Comparison of ENCODE assay signal across 15 cellular contexts in the genomic region with DNA sequence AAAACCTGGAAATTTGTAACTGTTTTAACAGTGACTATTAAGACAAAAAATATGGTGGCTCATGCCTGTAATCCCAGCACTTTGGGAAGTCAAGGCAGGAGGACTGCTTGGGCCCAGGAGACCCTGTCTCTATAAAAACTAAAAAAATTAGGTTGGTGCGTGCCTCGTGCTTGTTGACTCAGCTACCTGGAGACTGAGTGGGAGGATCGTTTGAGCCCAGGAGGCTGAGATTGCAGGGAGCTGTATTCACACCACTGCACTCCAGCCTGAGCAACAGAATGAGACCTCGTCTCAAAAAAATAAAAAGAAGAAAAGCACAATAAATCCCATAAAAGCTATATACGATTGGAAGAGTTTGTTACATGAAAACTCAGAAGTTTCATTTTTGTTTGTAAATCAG.
"Had no signal": no experiment of that assay in that cellular context is flagged by ENCODE, and none has a peak within 500 bp of the region (broad histone marks: within the 10 kb centered on the region; RNA-seq: fewer than 3 reads in every experiment).

No MANE protein-coding gene starts in this region.

- H3K4me1 Mint-ChIP-seq: activated CD4-positive, alpha-beta T cell treated with anti-CD3 and anti-CD28 coated beads, Interleukin-2, amount 10 ng/mL, durations not matched to agents 24 days and 14 days; activated naive CD8-positive, alpha-beta T cell treated with anti-CD3 and anti-CD28 coated beads, Interleukin-2, amount 10 ng/mL, durations not matched to agents 7 days and 5 days; brain had no signal

- H3K9me3 Mint-ChIP-seq: activated CD4-positive, alpha-beta T cell treated with anti-CD3 and anti-CD28 coated beads, Interleukin-2, amount 10 ng/mL, durations not matched to agents 24 days and 14 days had no signal

- H3K36me3 ChIP-seq: right lobe of liver, thoracic aorta had no signal

- H3K27ac Mint-ChIP-seq: activated CD4-positive, alpha-beta T cell treated with anti-CD3 and anti-CD28 coated beads, Interleukin-2, amount 10 ng/mL, durations not matched to agents 24 days and 14 days; activated naive CD8-positive, alpha-beta T cell treated with anti-CD3 and anti-CD28 coated beads, Interleukin-2, amount 10 ng/mL, durations not matched to agents 7 days and 5 days; brain had no signal

- H3K27me3 ChIP-seq: right lobe of liver had no signal

- H3K27me3 Mint-ChIP-seq: activated naive CD8-positive, alpha-beta T cell treated with anti-CD3 and anti-CD28 coated beads, Interleukin-2, amount 10 ng/mL, durations not matched to agents 7 days and 5 days had no signal

- H3K27ac ChIP-seq: psoas muscle, right lobe of liver, thoracic aorta had no signal

- H3K9me3 ChIP-seq: psoas muscle, right lobe of liver, thoracic aorta had no signal

- H3K4me1 ChIP-seq: psoas muscle, right lobe of liver had no signal

- DNase-seq: activated CD4-positive, alpha-beta T cell treated with anti-CD3 and anti-CD28 coated beads, Interleukin-2, amount 10 ng/mL, durations not matched to agents 24 days and 14 days; activated CD4-positive, CD25-positive, alpha-beta regulatory T cell; activated CD8-positive, alpha-beta memory T cell treated with anti-CD3 and anti-CD28 coated beads for 24 hours; activated naive CD4-positive, alpha-beta T cell; activated naive CD8-positive, alpha-beta T cell treated with anti-CD3 and anti-CD28 coated beads, Interleukin-2, amount 10 ng/mL, durations not matched to agents 7 days and 5 days; cortex of kidney; effector CD8-positive, alpha-beta T cell; foreskin melanocyte; head of caudate nucleus; left ventricle myocardium superior; mesenchymal stem cell; psoas muscle; right lobe of liver had no signal

- H3K4me3 ChIP-seq: psoas muscle, right lobe of liver, thoracic aorta had no signal

- ATAC-seq: left ventricle myocardium superior, psoas muscle, right lobe of liver had no signal

- H3K4me3 Mint-ChIP-seq: activated CD4-positive, alpha-beta T cell treated with anti-CD3 and anti-CD28 coated beads, Interleukin-2, amount 10 ng/mL, durations not matched to agents 24 days and 14 days; activated naive CD8-positive, alpha-beta T cell treated with anti-CD3 and anti-CD28 coated beads, Interleukin-2, amount 10 ng/mL, durations not matched to agents 7 days and 5 days; brain had no signal

- H3K36me3 Mint-ChIP-seq: activated naive CD8-positive, alpha-beta T cell treated with anti-CD3 and anti-CD28 coated beads, Interleukin-2, amount 10 ng/mL, durations not matched to agents 7 days and 5 days had no signal
